In the genomic region with DNA sequence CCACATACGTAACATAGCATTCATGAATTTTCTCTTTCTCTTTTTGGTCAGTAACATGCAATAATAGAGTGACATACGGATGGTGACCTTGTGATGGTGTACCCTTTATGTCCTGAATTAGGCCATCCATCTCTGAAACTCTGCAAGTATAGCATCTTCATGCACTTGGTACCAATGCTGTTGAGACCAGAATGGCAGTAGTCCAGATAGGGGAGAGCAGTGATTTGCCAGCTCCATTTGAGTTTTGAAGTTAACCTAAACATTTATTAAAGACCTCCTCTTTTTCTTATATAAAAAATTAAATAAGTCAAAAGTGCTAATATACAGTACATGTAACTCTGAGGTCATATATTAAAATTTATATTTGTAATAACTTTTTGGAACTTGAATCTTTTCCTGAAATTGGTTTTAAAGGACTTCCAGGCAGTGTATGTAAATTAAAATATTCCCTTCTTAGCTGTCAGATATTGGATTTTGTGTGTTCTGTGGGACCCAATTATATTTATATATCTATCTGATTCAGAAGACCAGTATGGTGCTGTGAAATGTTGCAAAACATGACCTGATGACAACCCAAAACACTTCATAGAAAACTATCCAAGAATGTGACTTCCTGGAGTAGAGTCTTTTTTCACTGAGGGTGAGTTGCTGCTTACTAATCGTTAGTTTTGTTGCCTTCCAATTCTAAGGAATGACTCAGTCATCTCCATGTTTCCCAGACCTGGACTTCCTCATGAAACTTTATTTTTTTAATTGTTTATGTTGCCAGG, we compare ENCODE assay signal across 2 cellular contexts.
TF ChIP-seq lines count a peak whose summit lies in the region.

No MANE protein-coding gene starts in this region.

TF ChIP-seq in SK-N-SH treated with all-trans-retinoic acid at 6 μM for 48 hours, 23 proteins besides CTCF, POLR2A, EP300 and RAD21 (continued from another document):
- TF ChIP-seq BACH2 (CRISPR knock-in tag; IDR thresholded peaks at IDR 0.05; ENCODE audit: borderline replicate concordance) (no peak), PPARA (CRISPR knock-in tag; IDR thresholded peaks at IDR 0.05; ENCODE audit: borderline replicate concordance) (no peak), ZC3H10 (CRISPR knock-in tag; IDR thresholded peaks at IDR 0.05) (no peak), GLIS3 (CRISPR knock-in tag; IDR thresholded peaks at IDR 0.05) (no peak), ZNF565 (CRISPR knock-in tag; conservative IDR thresholded peaks at IDR 0.05; ENCODE audit: low read depth) (no peak), ISL1 (CRISPR knock-in tag; IDR thresholded peaks at IDR 0.05) (peak; percentile 16; the same call in 1 of the 2 replicates)
TF ChIP-seq in SK-N-SH treated with all-trans-retinoic acid at 6 μM for 48 hours: peak in this region for 1.

TF ChIP-seq in HepG2, 621 proteins besides CTCF, POLR2A, EP300 and RAD21 (continued from another document):
- TF ChIP-seq, protein P1, sequence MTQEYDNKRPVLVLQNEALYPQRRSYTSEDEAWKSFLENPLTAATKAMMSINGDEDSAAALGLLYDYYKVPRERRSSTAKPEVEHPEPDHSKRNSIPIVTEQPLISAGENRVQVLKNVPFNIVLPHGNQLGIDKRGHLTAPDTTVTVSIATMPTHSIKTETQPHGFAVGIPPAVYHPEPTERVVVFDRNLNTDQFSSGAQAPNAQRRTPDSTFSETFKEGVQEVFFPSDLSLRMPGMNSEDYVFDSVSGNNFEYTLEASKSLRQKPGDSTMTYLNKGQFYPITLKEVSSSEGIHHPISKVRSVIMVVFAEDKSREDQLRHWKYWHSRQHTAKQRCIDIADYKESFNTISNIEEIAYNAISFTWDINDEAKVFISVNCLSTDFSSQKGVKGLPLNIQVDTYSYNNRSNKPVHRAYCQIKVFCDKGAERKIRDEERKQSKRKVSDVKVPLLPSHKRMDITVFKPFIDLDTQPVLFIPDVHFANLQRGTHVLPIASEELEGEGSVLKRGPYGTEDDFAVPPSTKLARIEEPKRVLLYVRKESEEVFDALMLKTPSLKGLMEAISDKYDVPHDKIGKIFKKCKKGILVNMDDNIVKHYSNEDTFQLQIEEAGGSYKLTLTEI (CRISPR knock-in tag; conservative IDR thresholded peaks at IDR 0.05), result no peak
- no peak for TF ChIP-seq ZNF558 (CRISPR knock-in tag; IDR thresholded peaks at IDR 0.05; ENCODE audit: borderline replicate concordance)
- no peak for TF ChIP-seq CEBPB (IDR thresholded peaks at IDR 0.05; ENCODE audit: borderline replicate concordance, low read depth, low read length)
- TF ChIP-seq, protein P2, sequence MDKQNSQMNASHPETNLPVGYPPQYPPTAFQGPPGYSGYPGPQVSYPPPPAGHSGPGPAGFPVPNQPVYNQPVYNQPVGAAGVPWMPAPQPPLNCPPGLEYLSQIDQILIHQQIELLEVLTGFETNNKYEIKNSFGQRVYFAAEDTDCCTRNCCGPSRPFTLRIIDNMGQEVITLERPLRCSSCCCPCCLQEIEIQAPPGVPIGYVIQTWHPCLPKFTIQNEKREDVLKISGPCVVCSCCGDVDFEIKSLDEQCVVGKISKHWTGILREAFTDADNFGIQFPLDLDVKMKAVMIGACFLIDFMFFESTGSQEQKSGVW (CRISPR knock-in tag; IDR thresholded peaks at IDR 0.05; ENCODE audit: borderline replicate concordance), result no peak
- TF ChIP-seq SNAI1 (CRISPR knock-in tag; IDR thresholded peaks at IDR 0.05; ENCODE audit: borderline replicate concordance), result no peak
- no peak for TF ChIP-seq ELF1 (CRISPR knock-in tag; IDR thresholded peaks at IDR 0.05)
